In genomic region chr14:93072659-93073365, GRCh38 we compare ENCODE assay signal across 13 cellular contexts. TPM values are rescaled to one million over a fixed set of nuclear protein-coding genes. Genes with fewer than 3 reads are reported as not detected.
DNase-seq lines count a peak whose midpoint lies in the region; ATAC-seq and TF ChIP-seq lines count a peak whose summit lies in the region.
"Had no signal": no experiment of that assay in that cellular context is flagged by ENCODE, and none has a peak within 500 bp of the region (broad histone marks: within the 10 kb centered on the region; RNA-seq: fewer than 3 reads in every experiment).

No MANE protein-coding gene starts in this region.

- H3K4me1 ChIP-seq in Peyer's patch (peaks cover 0 to 37% (median 14%) of the 10 kb centered on the region in 4 donors), hepatocyte (ENCODE audit: insufficient read depth) (peaks cover 6% of the 10 kb centered on the region)

- TF ChIP-seq CTCF in GM10266 (IDR thresholded peaks at IDR 0.05; ENCODE audit: control insufficient read depth, insufficient read depth, low read depth, missing control alignments): peak; percentile 38
- no peak for TF ChIP-seq CTCF in Peyer's patch (IDR thresholded peaks at IDR 0.05)
- no peak for TF ChIP-seq CTCF in hepatocyte (IDR thresholded peaks at IDR 0.05; ENCODE audit: poor library complexity)

- H3K4me3 ChIP-seq in Peyer's patch (no peak overlapping the region), hepatocyte (no peak overlapping the region)
- H3K4me3 ChIP-seq: GM23338 had no signal

- peaks cover under 1% of the 10 kb centered on the region for H4K20me1 ChIP-seq in hepatocyte (ENCODE audit: insufficient read depth, poor library complexity, severe bottlenecking)

- no peaks in the 10 kb centered on the region for H3K9me3 Mint-ChIP-seq in stimulated activated effector memory CD8-positive, alpha-beta T cell treated with anti-CD3 and anti-CD28 coated beads, Interleukin-12 subunit alpha, Interleukin-12 subunit beta, amount 100 ng/mL, for 72 hours
- H3K9me3 Mint-ChIP-seq: activated CD4-positive, alpha-beta T cell treated with anti-CD3 and anti-CD28 coated beads, Interleukin-2, amount 10 ng/mL, durations not matched to agents 7 days and 5 days; GM23338 had no signal

- H3K4me2 ChIP-seq in hepatocyte: no peak overlapping the region
- H3K4me2 ChIP-seq: GM23338 had no signal

- no peaks in the 10 kb centered on the region for H3K9me2 ChIP-seq in hepatocyte (replicated peaks; ENCODE audit: insufficient read depth)

- H3K4me3 Mint-ChIP-seq in stimulated activated effector memory CD8-positive, alpha-beta T cell treated with anti-CD3 and anti-CD28 coated beads, Interleukin-12 subunit alpha, Interleukin-12 subunit beta, amount 100 ng/mL, for 72 hours: peak overlapping the region; percentile 42
- H3K4me3 Mint-ChIP-seq: activated CD4-positive, alpha-beta T cell treated with anti-CD3 and anti-CD28 coated beads, Interleukin-2, amount 10 ng/mL, durations not matched to agents 7 days and 5 days; GM23338 had no signal

- no peak for DNase-seq in GM10266 (ENCODE audit: extremely low spot score)
- no peak for DNase-seq in Peyer's patch
- DNase-seq in hepatocyte (ENCODE audit: low spot score): no peak
- DNase-seq in stimulated activated effector memory CD8-positive, alpha-beta T cell treated with anti-CD3 and anti-CD28 coated beads, Interleukin-12 subunit alpha, Interleukin-12 subunit beta, amount 100 ng/mL, for 72 hours (ENCODE audit: low spot score in 2 of 2): no peak
- DNase-seq in 8988T: no peak
- DNase-seq in NCI-H1048 (lab: John Stamatoyannopoulos, UW): no peak
- DNase-seq: activated CD4-positive, alpha-beta T cell treated with anti-CD3 and anti-CD28 coated beads, Interleukin-2, amount 10 ng/mL, durations not matched to agents 7 days and 5 days; mesendoderm; NCI-H187 treated with DMSO at 0.1 percent for 48 hours; NCI-H524 treated with DMSO at 0.1 percent for 48 hours had no signal

- H3K27me3 ChIP-seq in Peyer's patch (no peaks in the 10 kb centered on the region), hepatocyte (no peaks in the 10 kb centered on the region)

- ATAC-seq in stimulated activated effector memory CD8-positive, alpha-beta T cell treated with anti-CD3 and anti-CD28 coated beads, Interleukin-12 subunit alpha, Interleukin-12 subunit beta, amount 100 ng/mL, for 72 hours: peak; percentile 64
- ATAC-seq in GM21619 (IDR thresholded peaks at IDR 0.05; ENCODE audit: unreplicated experiment): no peak
- ATAC-seq in GM18909 (IDR thresholded peaks at IDR 0.05; ENCODE audit: poor library complexity, unreplicated experiment): no peak
- ATAC-seq: GM23338 had no signal

- H3K36me3 Mint-ChIP-seq in stimulated activated effector memory CD8-positive, alpha-beta T cell treated with anti-CD3 and anti-CD28 coated beads, Interleukin-12 subunit alpha, Interleukin-12 subunit beta, amount 100 ng/mL, for 72 hours: peaks cover 6% of the 10 kb centered on the region

- H3K36me3 ChIP-seq in Peyer's patch (no peaks in the 10 kb centered on the region), hepatocyte (replicated peaks; ENCODE audit: insufficient read depth, low read depth) (no peaks in the 10 kb centered on the region)

- no peak overlapping the region for H2AFZ ChIP-seq in hepatocyte
- H2AFZ ChIP-seq: GM23338 had no signal

- H3K27ac ChIP-seq in Peyer's patch (peak overlapping the region; percentile 34 to 89 (median 66)), hepatocyte (peak overlapping the region; percentile 17)

- H3K27ac Mint-ChIP-seq in stimulated activated effector memory CD8-positive, alpha-beta T cell treated with anti-CD3 and anti-CD28 coated beads, Interleukin-12 subunit alpha, Interleukin-12 subunit beta, amount 100 ng/mL, for 72 hours: peak overlapping the region; percentile 68
- H3K27ac Mint-ChIP-seq: activated CD4-positive, alpha-beta T cell treated with anti-CD3 and anti-CD28 coated beads, Interleukin-2, amount 10 ng/mL, durations not matched to agents 7 days and 5 days had no signal

- H3K9me3 ChIP-seq in Peyer's patch: no peaks in the 10 kb centered on the region
- H3K9me3 ChIP-seq in hepatocyte (ENCODE audit: low read depth): no peaks in the 10 kb centered on the region

- peaks cover 26% of the 10 kb centered on the region for H3K79me2 ChIP-seq in hepatocyte

- no peak for TF ChIP-seq POLR2A in Peyer's patch (IDR thresholded peaks at IDR 0.05)

- peaks cover 63% of the 10 kb centered on the region for H3K4me1 Mint-ChIP-seq in stimulated activated effector memory CD8-positive, alpha-beta T cell treated with anti-CD3 and anti-CD28 coated beads, Interleukin-12 subunit alpha, Interleukin-12 subunit beta, amount 100 ng/mL, for 72 hours

- 90% methylated on average over 12 of the region's 12 CpGs for WGBS in hepatocyte (ENCODE audit: low lambda C conversion rate, missing lambda C conversion rate)

RNA-seq across cellular contexts. Expression of gene ITPK1, which starts 42.9 kb away (rescaled TPM):
- total RNA-seq in Peyer's patch (100 to 1,000 TPM; 132 to 172 (median 157) TPM), hepatocyte (55.9 and 66.7 TPM in 2 replicates)
- polyA plus RNA-seq in hepatocyte: 47.4 and 49.8 TPM in 2 replicates
